39 cellular contexts compared by ENCODE assay signal in genomic region chr11:55793321-55793720, GRCh38. TPM values are rescaled to one million over a fixed set of nuclear protein-coding genes. Genes with fewer than 3 reads are reported as not detected.
"Had no signal": no experiment of that assay in that cellular context is flagged by ENCODE, and none has a peak within 500 bp of the region (broad histone marks: within the 10 kb centered on the region; RNA-seq: fewer than 3 reads in every experiment).

No MANE protein-coding gene starts in this region.

- DNase-seq: activated effector memory CD4-positive, alpha-beta T cell treated with anti-CD3 and anti-CD28 coated beads, Interleukin-2, amount 50 U/mL, for 16 hours; activated effector memory CD4-positive, alpha-beta T cell treated with Interleukin-2 at 50 U/mL for 16 hours; activated gamma-delta T cell; activated gamma-delta T cell treated with Interleukin-2 at 50 U/mL for 16 hours; activated naive CD4-positive, alpha-beta T cell; activated naive CD4-positive, alpha-beta T cell treated with anti-CD3 and anti-CD28 coated beads for 36 hours; activated naive CD4-positive, alpha-beta T cell treated with anti-CD3 and anti-CD28 coated beads, Interleukin-2, amount 10 ng/mL, durations not matched to agents 7 days and 5 days; activated naive CD4-positive, alpha-beta T cell treated with anti-CD3 and anti-CD28 coated beads, Interleukin-2, amount 50 U/mL, for 16 hours; activated naive CD4-positive, alpha-beta T cell treated with Interleukin-2 at 50 U/mL for 16 hours; activated naive CD8-positive, alpha-beta T cell treated with anti-CD3 and anti-CD28 coated beads for 36 hours; activated naive CD8-positive, alpha-beta T cell treated with anti-CD3 and anti-CD28 coated beads, Interleukin-2, amount 10 ng/mL, durations not matched to agents 7 days and 5 days; activated naive CD8-positive, alpha-beta T cell treated with anti-CD3 and anti-CD28 coated beads, Interleukin-2, amount 50 U/mL, for 24 hours; activated T-cell treated with anti-CD3 and anti-CD28 coated beads, Interleukin-2, amount 50 U/mL, for 24 hours; activated T-cell treated with anti-CD3 and anti-CD28 coated beads, Interleukin-2, amount 50 U/mL, for 4 hours; activated T-cell treated with anti-CD3 and anti-CD28 coated beads, Interleukin-2, amount 50 U/mL, for 48 hours; activated T-cell treated with anti-CD3 and anti-CD28 coated beads, Interleukin-2, amount 50 U/mL, for 72 hours; adrenal gland; amniotic stem cell; amygdala; anterior cingulate cortex; aorta; body of pancreas; brain microvascular endothelial cell; caudate nucleus; central memory CD4-positive, alpha-beta T cell; cerebellar nuclear complex had no signal

RNA-seq across cellular contexts. Expression of gene OR5D14, which starts 2.0 kb away (rescaled TPM):
- total RNA-seq: activated naive CD4-positive, alpha-beta T cell treated with anti-CD3 and anti-CD28 coated beads for 36 hours; activated naive CD4-positive, alpha-beta T cell treated with anti-CD3 and anti-CD28 coated beads, Interleukin-2, amount 50 U/mL, for 72 hours; activated naive CD8-positive, alpha-beta T cell treated with anti-CD3 and anti-CD28 coated beads for 36 hours; activated naive CD8-positive, alpha-beta T cell treated with anti-CD3 and anti-CD28 coated beads, Interleukin-2, amount 10 ng/mL, durations not matched to agents 7 days and 5 days; activated T-cell treated with anti-CD3 and anti-CD28 coated beads, Interleukin-2, amount 50 U/mL, for 4 hours; activated T-cell treated with anti-CD3 and anti-CD28 coated beads, Interleukin-2, amount 50 U/mL, for 72 hours; activated T-helper 1 cell treated with anti-CD3 and anti-CD28 coated beads, Interleukin-12 subunit alpha, Interleukin-12 subunit beta, Interleukin-2, Interleukin-4 antibody, amounts not matched to agents 30 ng/mL and 10 ng/mL and 1 ng/mL, durations not matched to agents 14 hours and 24 hours and 36 hours; activated T-helper 17 cell treated with anti-CD3 and anti-CD28 coated beads, Interleukin-2, amount 50 U/mL, for 72 hours; activated T-helper 2 cell treated with anti-CD3 and anti-CD28 coated beads, Interferon-gamma antibody, Interleukin-2, Interleukin-4, amounts not matched to agents 10 μg/mL and 5 μg/mL and 100 μg/mL, durations not matched to agents 14 hours and 24 hours and 36 hours; adrenal gland; aorta; ascending aorta; astrocyte; body of pancreas; breast epithelium; bronchial epithelial cell; cardiac muscle cell; cardiac septum; cerebellum; chondrocyte had no signal
- polyA plus RNA-seq: adipose tissue, adrenal gland, aorta, cardiac muscle cell had no signal

RNA-seq across cellular contexts. Expression of gene OR5L1, which starts 17.8 kb away (rescaled TPM):
- total RNA-seq: activated naive CD4-positive, alpha-beta T cell treated with anti-CD3 and anti-CD28 coated beads for 36 hours; activated naive CD4-positive, alpha-beta T cell treated with anti-CD3 and anti-CD28 coated beads, Interleukin-2, amount 50 U/mL, for 72 hours; activated naive CD8-positive, alpha-beta T cell treated with anti-CD3 and anti-CD28 coated beads for 36 hours; activated naive CD8-positive, alpha-beta T cell treated with anti-CD3 and anti-CD28 coated beads, Interleukin-2, amount 10 ng/mL, durations not matched to agents 7 days and 5 days; activated T-cell treated with anti-CD3 and anti-CD28 coated beads, Interleukin-2, amount 50 U/mL, for 4 hours; activated T-cell treated with anti-CD3 and anti-CD28 coated beads, Interleukin-2, amount 50 U/mL, for 72 hours; activated T-helper 1 cell treated with anti-CD3 and anti-CD28 coated beads, Interleukin-12 subunit alpha, Interleukin-12 subunit beta, Interleukin-2, Interleukin-4 antibody, amounts not matched to agents 30 ng/mL and 10 ng/mL and 1 ng/mL, durations not matched to agents 14 hours and 24 hours and 36 hours; activated T-helper 17 cell treated with anti-CD3 and anti-CD28 coated beads, Interleukin-2, amount 50 U/mL, for 72 hours; activated T-helper 2 cell treated with anti-CD3 and anti-CD28 coated beads, Interferon-gamma antibody, Interleukin-2, Interleukin-4, amounts not matched to agents 10 μg/mL and 5 μg/mL and 100 μg/mL, durations not matched to agents 14 hours and 24 hours and 36 hours; adrenal gland; aorta; ascending aorta; astrocyte; body of pancreas; breast epithelium; bronchial epithelial cell; cardiac muscle cell; cardiac septum; cerebellum; chondrocyte had no signal
- polyA plus RNA-seq: adipose tissue, adrenal gland, aorta, cardiac muscle cell had no signal

RNA-seq across cellular contexts. Expression of gene OR5D13, which starts 20.1 kb away (rescaled TPM):
- total RNA-seq: activated naive CD4-positive, alpha-beta T cell treated with anti-CD3 and anti-CD28 coated beads for 36 hours; activated naive CD4-positive, alpha-beta T cell treated with anti-CD3 and anti-CD28 coated beads, Interleukin-2, amount 50 U/mL, for 72 hours; activated naive CD8-positive, alpha-beta T cell treated with anti-CD3 and anti-CD28 coated beads for 36 hours; activated naive CD8-positive, alpha-beta T cell treated with anti-CD3 and anti-CD28 coated beads, Interleukin-2, amount 10 ng/mL, durations not matched to agents 7 days and 5 days; activated T-cell treated with anti-CD3 and anti-CD28 coated beads, Interleukin-2, amount 50 U/mL, for 4 hours; activated T-cell treated with anti-CD3 and anti-CD28 coated beads, Interleukin-2, amount 50 U/mL, for 72 hours; activated T-helper 1 cell treated with anti-CD3 and anti-CD28 coated beads, Interleukin-12 subunit alpha, Interleukin-12 subunit beta, Interleukin-2, Interleukin-4 antibody, amounts not matched to agents 30 ng/mL and 10 ng/mL and 1 ng/mL, durations not matched to agents 14 hours and 24 hours and 36 hours; activated T-helper 17 cell treated with anti-CD3 and anti-CD28 coated beads, Interleukin-2, amount 50 U/mL, for 72 hours; activated T-helper 2 cell treated with anti-CD3 and anti-CD28 coated beads, Interferon-gamma antibody, Interleukin-2, Interleukin-4, amounts not matched to agents 10 μg/mL and 5 μg/mL and 100 μg/mL, durations not matched to agents 14 hours and 24 hours and 36 hours; adrenal gland; aorta; ascending aorta; astrocyte; body of pancreas; breast epithelium; bronchial epithelial cell; cardiac muscle cell; cardiac septum; cerebellum; chondrocyte had no signal
- polyA plus RNA-seq: adipose tissue, adrenal gland, aorta, cardiac muscle cell had no signal

RNA-seq across cellular contexts. Expression of gene OR5D18, which starts 26.1 kb away (rescaled TPM):
- total RNA-seq: activated naive CD4-positive, alpha-beta T cell treated with anti-CD3 and anti-CD28 coated beads for 36 hours; activated naive CD4-positive, alpha-beta T cell treated with anti-CD3 and anti-CD28 coated beads, Interleukin-2, amount 50 U/mL, for 72 hours; activated naive CD8-positive, alpha-beta T cell treated with anti-CD3 and anti-CD28 coated beads for 36 hours; activated naive CD8-positive, alpha-beta T cell treated with anti-CD3 and anti-CD28 coated beads, Interleukin-2, amount 10 ng/mL, durations not matched to agents 7 days and 5 days; activated T-cell treated with anti-CD3 and anti-CD28 coated beads, Interleukin-2, amount 50 U/mL, for 4 hours; activated T-cell treated with anti-CD3 and anti-CD28 coated beads, Interleukin-2, amount 50 U/mL, for 72 hours; activated T-helper 1 cell treated with anti-CD3 and anti-CD28 coated beads, Interleukin-12 subunit alpha, Interleukin-12 subunit beta, Interleukin-2, Interleukin-4 antibody, amounts not matched to agents 30 ng/mL and 10 ng/mL and 1 ng/mL, durations not matched to agents 14 hours and 24 hours and 36 hours; activated T-helper 17 cell treated with anti-CD3 and anti-CD28 coated beads, Interleukin-2, amount 50 U/mL, for 72 hours; activated T-helper 2 cell treated with anti-CD3 and anti-CD28 coated beads, Interferon-gamma antibody, Interleukin-2, Interleukin-4, amounts not matched to agents 10 μg/mL and 5 μg/mL and 100 μg/mL, durations not matched to agents 14 hours and 24 hours and 36 hours; adrenal gland; aorta; ascending aorta; astrocyte; body of pancreas; breast epithelium; bronchial epithelial cell; cardiac muscle cell; cardiac septum; cerebellum; chondrocyte had no signal
- polyA plus RNA-seq: adipose tissue, adrenal gland, aorta, cardiac muscle cell had no signal

RNA-seq across cellular contexts. Expression of gene OR5L2, which starts 33.7 kb away (rescaled TPM):
- total RNA-seq: activated naive CD4-positive, alpha-beta T cell treated with anti-CD3 and anti-CD28 coated beads for 36 hours; activated naive CD4-positive, alpha-beta T cell treated with anti-CD3 and anti-CD28 coated beads, Interleukin-2, amount 50 U/mL, for 72 hours; activated naive CD8-positive, alpha-beta T cell treated with anti-CD3 and anti-CD28 coated beads for 36 hours; activated naive CD8-positive, alpha-beta T cell treated with anti-CD3 and anti-CD28 coated beads, Interleukin-2, amount 10 ng/mL, durations not matched to agents 7 days and 5 days; activated T-cell treated with anti-CD3 and anti-CD28 coated beads, Interleukin-2, amount 50 U/mL, for 4 hours; activated T-cell treated with anti-CD3 and anti-CD28 coated beads, Interleukin-2, amount 50 U/mL, for 72 hours; activated T-helper 1 cell treated with anti-CD3 and anti-CD28 coated beads, Interleukin-12 subunit alpha, Interleukin-12 subunit beta, Interleukin-2, Interleukin-4 antibody, amounts not matched to agents 30 ng/mL and 10 ng/mL and 1 ng/mL, durations not matched to agents 14 hours and 24 hours and 36 hours; activated T-helper 17 cell treated with anti-CD3 and anti-CD28 coated beads, Interleukin-2, amount 50 U/mL, for 72 hours; activated T-helper 2 cell treated with anti-CD3 and anti-CD28 coated beads, Interferon-gamma antibody, Interleukin-2, Interleukin-4, amounts not matched to agents 10 μg/mL and 5 μg/mL and 100 μg/mL, durations not matched to agents 14 hours and 24 hours and 36 hours; adrenal gland; aorta; ascending aorta; astrocyte; body of pancreas; breast epithelium; bronchial epithelial cell; cardiac muscle cell; cardiac septum; cerebellum; chondrocyte had no signal
- polyA plus RNA-seq: adipose tissue, adrenal gland, aorta, cardiac muscle cell had no signal
